Comparison of ENCODE assay signal across 14 cellular contexts in the genomic region with DNA sequence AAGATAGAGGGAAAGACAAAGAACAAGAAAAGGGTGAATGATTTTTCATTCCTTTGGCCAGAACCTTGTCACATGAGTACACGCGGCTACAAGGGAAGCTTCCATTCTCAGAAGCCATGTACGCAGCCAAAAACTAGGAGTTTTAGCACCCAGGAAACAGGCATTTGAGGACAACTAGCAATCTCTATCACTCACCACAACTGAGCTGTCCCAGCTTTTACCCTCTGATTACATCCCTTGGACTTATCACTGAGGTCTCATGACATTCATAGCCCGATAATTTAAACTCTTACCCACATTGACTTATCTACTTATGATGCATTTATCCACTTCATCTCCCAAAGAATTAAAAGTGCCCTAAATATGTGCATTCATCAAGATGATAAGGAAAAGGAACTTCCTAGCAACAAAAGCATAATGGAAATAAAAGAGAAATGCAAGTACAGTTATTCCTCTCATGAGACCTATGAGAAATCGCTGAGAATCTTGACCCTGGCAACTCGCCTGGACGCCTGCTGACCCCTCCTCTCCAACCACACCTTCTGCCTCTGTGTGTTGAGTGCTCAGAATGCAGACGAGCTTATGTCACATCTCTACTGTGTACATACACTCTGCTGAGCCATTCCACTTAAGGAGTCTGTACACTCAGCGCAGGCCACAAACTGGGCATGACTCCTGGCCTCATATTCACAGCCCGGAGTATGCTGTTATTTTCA. TPM values are rescaled to one million over a fixed set of nuclear protein-coding genes. Genes with fewer than 3 reads are reported as not detected.
A peak's percentile ranks its signal among the peaks of the same experiment; 100 is the strongest.
DNase-seq lines count a peak whose midpoint lies in the region; ATAC-seq and TF ChIP-seq lines count a peak whose summit lies in the region.
"Had no signal": no experiment of that assay in that cellular context is flagged by ENCODE, and none has a peak within 500 bp of the region (broad histone marks: within the 10 kb centered on the region; RNA-seq: fewer than 3 reads in every experiment).

No MANE protein-coding gene starts in this region.

- CTCF ChIA-PET in HEK293T (lab: Yijun Ruan, JAX): no interaction called here

- no peak for TF ChIP-seq CTCF in lower lobe of right lung (IDR thresholded peaks at IDR 0.05)

- H3K4me1 ChIP-seq in adipocyte (ENCODE audit: control insufficient read depth, insufficient read depth, low read length): peaks cover 14% of the 10 kb centered on the region
- peaks cover 4% of the 10 kb centered on the region for H3K4me1 ChIP-seq in lower lobe of right lung
- H3K4me1 ChIP-seq: BLaER1 treated with 17β-estradiol and CSF1 and Interleukin-3, amounts not matched to agents 10 nM and 100 nM had no signal

- DNase-seq in DMS153 treated with DMSO at 0.1 percent for 48 hours (lab: John Stamatoyannopoulos, UW; ENCODE audit: unreplicated experiment): peak; percentile 35
- peak; percentile 68 for DNase-seq in MG63
- DNase-seq in adipocyte (ENCODE audit: low read depth): no peak
- peak; percentile 68 for DNase-seq in lower lobe of right lung
- no peak for DNase-seq in stimulated activated CD4-positive, alpha-beta T cell treated with anti-CD3 and anti-CD28 coated beads, Interleukin-12 subunit alpha, Interleukin-12 subunit beta, amount 100 ng/mL, for 4 hours
- DNase-seq in HEK293T (ENCODE audit: extremely low spot score): no peak
- DNase-seq in activated CD4-positive, alpha-beta T cell treated with anti-CD3 and anti-CD28 coated beads, Interleukin-2, amount 50 U/mL, for 4 hours: no peak
- DNase-seq: activated CD8-positive, alpha-beta T cell treated with anti-CD3 and anti-CD28 coated beads, Interleukin-2, amount 10 ng/mL, durations not matched to agents 7 days and 5 days; activated naive CD4-positive, alpha-beta T cell treated with anti-CD3 and anti-CD28 coated beads for 36 hours; cortex of kidney; NCI-H1436 treated with DMSO at 0.1 percent for 48 hours; SW 1271 had no signal

- POLR2A ChIA-PET in HEK293T (lab: Yijun Ruan, JAX): no interaction called here

- H3K27ac ChIP-seq in lower lobe of right lung: no peak overlapping the region
- H3K27ac ChIP-seq: BLaER1 treated with 17β-estradiol and CSF1 and Interleukin-3, amounts not matched to agents 10 nM and 100 nM had no signal

- no peaks in the 10 kb centered on the region for H3K27me3 ChIP-seq in MG63
- no peaks in the 10 kb centered on the region for H3K27me3 ChIP-seq in adipocyte (replicated peaks; ENCODE audit: control insufficient read depth, insufficient read depth, low read length)
- no peaks in the 10 kb centered on the region for H3K27me3 ChIP-seq in lower lobe of right lung (ENCODE audit: low read depth)
- H3K27me3 ChIP-seq: BLaER1 treated with 17β-estradiol and CSF1 and Interleukin-3, amounts not matched to agents 10 nM and 100 nM had no signal

- H3K36me3 ChIP-seq in MG63: no peaks in the 10 kb centered on the region
- H3K36me3 ChIP-seq in adipocyte (ENCODE audit: control insufficient read depth, insufficient read depth, low read length, severe bottlenecking): no peaks in the 10 kb centered on the region
- H3K36me3 ChIP-seq in lower lobe of right lung: no peaks in the 10 kb centered on the region
- H3K36me3 ChIP-seq: BLaER1 treated with 17β-estradiol and CSF1 and Interleukin-3, amounts not matched to agents 10 nM and 100 nM had no signal

- no peak overlapping the region for H3K4me3 ChIP-seq in MG63
- H3K4me3 ChIP-seq in adipocyte (ENCODE audit: low read length): peak overlapping the region; percentile 34
- no peak overlapping the region for H3K4me3 ChIP-seq in lower lobe of right lung
- H3K4me3 ChIP-seq: BLaER1 treated with 17β-estradiol and CSF1 and Interleukin-3, amounts not matched to agents 10 nM and 100 nM had no signal

- H3K9me3 ChIP-seq in MG63 (no peaks in the 10 kb centered on the region), adipocyte (ENCODE audit: control insufficient read depth, low read length) (no peaks in the 10 kb centered on the region), lower lobe of right lung (no peaks in the 10 kb centered on the region)
- H3K9me3 ChIP-seq: BLaER1 treated with 17β-estradiol and CSF1 and Interleukin-3, amounts not matched to agents 10 nM and 100 nM had no signal

- no peak overlapping the region for H3K9ac ChIP-seq in adipocyte (ENCODE audit: low read length)
- H3K9ac ChIP-seq: BLaER1 treated with 17β-estradiol and CSF1 and Interleukin-3, amounts not matched to agents 10 nM and 100 nM had no signal

- ATAC-seq in lower lobe of right lung (peak; percentile 96 to 98), GM18907 (IDR thresholded peaks at IDR 0.05; ENCODE audit: unreplicated experiment) (no peak)
- ATAC-seq: activated CD8-positive, alpha-beta T cell treated with anti-CD3 and anti-CD28 coated beads, Interleukin-2, amount 10 ng/mL, durations not matched to agents 7 days and 5 days had no signal

- intact Hi-C loops in lower lobe of right lung (cut with DNase I): no loop called here

TF ChIP-seq in HEK293T, 16 proteins besides CTCF, POLR2A, EP300 and RAD21:
- TF ChIP-seq NFRKB (IDR thresholded peaks at IDR 0.05): no peak
- no peak for TF ChIP-seq ELF4 (IDR thresholded peaks at IDR 0.05)
- TF ChIP-seq CTBP1 (IDR thresholded peaks at IDR 0.05; ENCODE audit: borderline replicate concordance): no peak
- TF ChIP-seq BHLHE40 (IDR thresholded peaks at IDR 0.05; ENCODE audit: borderline replicate concordance): no peak
- TF ChIP-seq ARNT (IDR thresholded peaks at IDR 0.05): no peak
- TF ChIP-seq SUZ12 (IDR thresholded peaks at IDR 0.05): no peak
- TF ChIP-seq HDGF (IDR thresholded peaks at IDR 0.05; ENCODE audit: borderline replicate concordance): no peak
- no peak for TF ChIP-seq ZNF384 (IDR thresholded peaks at IDR 0.05)
- TF ChIP-seq FOXK2 (IDR thresholded peaks at IDR 0.05): no peak
- no peak for TF ChIP-seq TARDBP (IDR thresholded peaks at IDR 0.05)
- TF ChIP-seq, protein P1, sequence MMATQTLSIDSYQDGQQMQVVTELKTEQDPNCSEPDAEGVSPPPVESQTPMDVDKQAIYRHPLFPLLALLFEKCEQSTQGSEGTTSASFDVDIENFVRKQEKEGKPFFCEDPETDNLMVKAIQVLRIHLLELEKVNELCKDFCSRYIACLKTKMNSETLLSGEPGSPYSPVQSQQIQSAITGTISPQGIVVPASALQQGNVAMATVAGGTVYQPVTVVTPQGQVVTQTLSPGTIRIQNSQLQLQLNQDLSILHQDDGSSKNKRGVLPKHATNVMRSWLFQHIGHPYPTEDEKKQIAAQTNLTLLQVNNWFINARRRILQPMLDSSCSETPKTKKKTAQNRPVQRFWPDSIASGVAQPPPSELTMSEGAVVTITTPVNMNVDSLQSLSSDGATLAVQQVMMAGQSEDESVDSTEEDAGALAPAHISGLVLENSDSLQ (IDR thresholded peaks at IDR 0.05): no peak
- TF ChIP-seq L3MBTL2 (conservative IDR thresholded peaks at IDR 0.05): no peak
- TF ChIP-seq FOXA1 (IDR thresholded peaks at IDR 0.05): no peak
- TF ChIP-seq LEF1 (IDR thresholded peaks at IDR 0.05; ENCODE audit: borderline replicate concordance): no peak
- TF ChIP-seq SP1 (IDR thresholded peaks at IDR 0.05): no peak
TF ChIP-seq in HEK293T: peak in this region for 0.

RNA-seq across cellular contexts. Expression of a gene that starts 28.7 kb away (rescaled TPM):
- 0.52 and 0.53 TPM in 2 replicates for total RNA-seq in MG63 (2014; rRNA removed; shearing (Covaris generic); ENCODE audit: low replicate concordance)
- 50.5 TPM for total RNA-seq in lower lobe of right lung

RNA-seq across cellular contexts. Expression of a gene that starts 36.0 kb away (rescaled TPM):
- 15.9 and 66.6 TPM in 2 replicates for total RNA-seq in MG63 (2014; rRNA removed; shearing (Covaris generic); ENCODE audit: low replicate concordance)
- 23.4 TPM for total RNA-seq in lower lobe of right lung

RNA-seq across cellular contexts. Expression of a gene that starts 59.8 kb away (rescaled TPM):
- total RNA-seq in MG63 (2014; rRNA removed; shearing (Covaris generic); ENCODE audit: low replicate concordance): 7.4 and 13.9 TPM in 2 replicates
- total RNA-seq in lower lobe of right lung: 24.3 TPM

Comparison
In these comparisons a context has a peak if more than half of its experiments do, and no peak if none do; other contexts are left out.
1. DNase-seq: peak in DMS153 treated with DMSO at 0.1 percent for 48 hours (single experiment), MG63 (single experiment) and lower lobe of right lung (single experiment); none in adipocyte (single experiment), stimulated activated CD4-positive, alpha-beta T cell treated with anti-CD3 and anti-CD28 coated beads, Interleukin-12 subunit alpha, Interleukin-12 subunit beta, amount 100 ng/mL, for 4 hours (single experiment), HEK293T (single experiment) and activated CD4-positive, alpha-beta T cell treated with anti-CD3 and anti-CD28 coated beads, Interleukin-2, amount 50 U/mL, for 4 hours (0 of 2).
2. RNA of a gene that starts 28.7 kb away (total RNA-seq): 50.5 TPM in lower lobe of right lung (single experiment); 0.52 to 0.53 TPM in MG63; every median in the first group is over 10 times any median in the second.